Comparison of ENCODE assay signal across 21 cellular contexts in the genomic region with DNA sequence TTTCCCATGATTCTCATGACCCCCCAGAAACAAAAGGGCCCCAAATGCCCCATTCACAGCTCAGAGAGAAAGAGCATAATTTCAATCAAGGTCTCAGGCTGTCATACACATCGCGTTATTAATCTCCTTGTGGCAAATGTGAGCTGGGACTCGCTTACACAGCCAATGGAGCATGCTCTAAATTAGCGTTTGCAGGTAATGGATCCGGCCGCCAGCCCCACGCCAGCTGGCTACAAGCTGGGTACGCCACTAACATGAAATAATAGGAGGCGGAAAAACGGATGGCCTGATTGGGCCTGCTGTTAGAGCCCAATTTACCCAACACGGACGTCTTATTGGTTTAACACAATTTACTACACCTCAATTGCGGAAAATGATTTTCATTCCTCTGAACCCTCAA.
"Had no signal": no experiment of that assay in that cellular context is flagged by ENCODE, and none has a peak within 500 bp of the region (broad histone marks: within the 10 kb centered on the region; RNA-seq: fewer than 3 reads in every experiment).

No MANE protein-coding gene starts in this region.

- H3K9me3 Mint-ChIP-seq: activated naive CD4-positive, alpha-beta T cell treated with anti-CD3 and anti-CD28 coated beads, Interleukin-2, amount 50 U/mL, for 72 hours; activated T-helper 2 cell treated with anti-CD3 and anti-CD28 coated beads, Interferon-gamma antibody, Interleukin-2, Interleukin-4, amounts not matched to agents 10 μg/mL and 5 μg/mL and 100 μg/mL, durations not matched to agents 14 hours and 24 hours and 36 hours; memory B cell; naive thymus-derived CD4-positive, alpha-beta T cell had no signal

- H3K27ac ChIP-seq: cardiac muscle cell, dorsolateral prefrontal cortex, gastrocnemius medialis, neutrophil, skin epidermis, tibial nerve, uterus had no signal

- H3K27me3 Mint-ChIP-seq: memory B cell; naive thymus-derived CD4-positive, alpha-beta T cell had no signal

- H3K4me1 Mint-ChIP-seq: memory B cell; naive thymus-derived CD4-positive, alpha-beta T cell had no signal

- H3K27me3 ChIP-seq: cardiac muscle cell, dorsolateral prefrontal cortex, gastrocnemius medialis, neutrophil, tibial nerve, uterus had no signal

- H3K27ac Mint-ChIP-seq: activated T-helper 2 cell treated with anti-CD3 and anti-CD28 coated beads, Interferon-gamma antibody, Interleukin-2, Interleukin-4, amounts not matched to agents 10 μg/mL and 5 μg/mL and 100 μg/mL, durations not matched to agents 14 hours and 24 hours and 36 hours; memory B cell; naive thymus-derived CD4-positive, alpha-beta T cell had no signal

- H3K36me3 ChIP-seq: cardiac muscle cell, neutrophil, uterus had no signal

- DNase-seq: activated CD4-positive, alpha-beta T cell treated with anti-CD3 and anti-CD28 coated beads, Interleukin-2, amount 50 U/mL, for 1 hour; activated CD8-positive, alpha-beta memory T cell treated with anti-CD3 and anti-CD28 coated beads for 24 hours; activated T-cell treated with anti-CD3 and anti-CD28 coated beads for 4 hours; erythroblast; gastrocnemius medialis; mucosa of descending colon; naive thymus-derived CD4-positive, alpha-beta T cell; stimulated activated CD4-positive, alpha-beta T cell treated with anti-CD3 and anti-CD28 coated beads, Interleukin-4, amount 100 ng/mL, for 24 hours; stimulated activated naive CD4-positive, alpha-beta T cell; T1000; uterus had no signal

- ATAC-seq: activated CD4-positive, CD25-positive, alpha-beta regulatory T cell treated with anti-CD3 and anti-CD28 coated beads, Interleukin-2, amount 50 U/mL, for 24 hours; left colon; mucosa of descending colon; naive thymus-derived CD4-positive, alpha-beta T cell had no signal

- H3K4me3 ChIP-seq: cardiac muscle cell, dorsolateral prefrontal cortex, gastrocnemius medialis, mucosa of descending colon, skin epidermis, tibial nerve, uterus had no signal

- H3K4me3 Mint-ChIP-seq: memory B cell; naive thymus-derived CD4-positive, alpha-beta T cell had no signal

- H3K36me3 Mint-ChIP-seq: activated naive CD4-positive, alpha-beta T cell treated with anti-CD3 and anti-CD28 coated beads, Interleukin-2, amount 50 U/mL, for 72 hours had no signal

- H3K4me1 ChIP-seq: gastrocnemius medialis, tibial nerve, uterus had no signal

- H3K9me3 ChIP-seq: gastrocnemius medialis, mucosa of descending colon, neutrophil, tibial nerve, uterus had no signal
